ENCODE assay signal across 16 cellular contexts in the genomic region with DNA sequence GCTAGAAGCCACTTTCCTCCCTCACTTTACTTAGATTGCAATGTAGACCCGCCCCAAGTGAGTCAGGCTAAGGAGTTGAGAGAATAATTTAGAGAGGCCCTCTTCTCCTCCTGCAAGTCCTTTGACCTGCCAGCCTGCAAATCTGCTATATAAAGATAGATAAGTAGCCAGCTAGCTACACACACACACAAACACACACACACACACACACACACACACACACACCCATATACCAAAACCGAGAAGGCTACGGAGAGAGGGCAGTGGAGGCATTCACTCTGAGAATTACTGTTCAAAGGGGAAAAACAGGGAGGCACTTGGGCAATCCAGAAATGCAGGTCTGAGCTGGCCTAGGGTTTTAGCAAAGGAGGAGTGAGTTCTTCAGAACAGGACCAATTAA. TPM values are rescaled to one million over a fixed set of nuclear protein-coding genes. Genes with fewer than 3 reads are reported as not detected.
DNase-seq lines count a peak whose midpoint lies in the region; ATAC-seq and TF ChIP-seq lines count a peak whose summit lies in the region.
"Had no signal": no experiment of that assay in that cellular context is flagged by ENCODE, and none has a peak within 500 bp of the region (broad histone marks: within the 10 kb centered on the region; RNA-seq: fewer than 3 reads in every experiment).

No MANE protein-coding gene starts in this region.

- 60 to 70% methylated on average over 1 to 3 of the region's 3 CpGs for WGBS in endodermal cell (ENCODE audit: insufficient coverage in 1 of 2, insufficient read length in 1 of 2), 2 experiments

- H3K27me3 Mint-ChIP-seq in stimulated activated naive CD8-positive, alpha-beta T cell treated with anti-CD3 and anti-CD28 coated beads, Interleukin-15, Interleukin-2, amounts not matched to agents 100 ng/mL and 50 ng/mL, for 24 hours, result peaks cover 18% of the 10 kb centered on the region
- H3K27me3 Mint-ChIP-seq in stimulated activated naive CD8-positive, alpha-beta T cell treated with anti-CD3 and anti-CD28 coated beads, Interleukin-15, amount 100 ng/mL, for 72 hours, result peaks cover 51% of the 10 kb centered on the region
- peaks cover 2% of the 10 kb centered on the region for H3K27me3 Mint-ChIP-seq in endodermal cell (ENCODE audit: insufficient read depth)
- H3K27me3 Mint-ChIP-seq in naive thymus-derived CD8-positive, alpha-beta T cell, result peaks cover 10 to 22% (median 12%) of the 10 kb centered on the region in 5 donors

- no peak for ATAC-seq in stimulated activated naive CD8-positive, alpha-beta T cell treated with anti-CD3 and anti-CD28 coated beads, Interleukin-15, amount 100 ng/mL, for 72 hours
- no peak for ATAC-seq in naive thymus-derived CD8-positive, alpha-beta T cell
- ATAC-seq: left ventricle myocardium superior had no signal

- no peaks in the 10 kb centered on the region for H3K36me3 Mint-ChIP-seq in stimulated activated naive CD8-positive, alpha-beta T cell treated with anti-CD3 and anti-CD28 coated beads, Interleukin-15, Interleukin-2, amounts not matched to agents 100 ng/mL and 50 ng/mL, for 24 hours (ENCODE audit: low read depth)
- peaks cover 2% of the 10 kb centered on the region for H3K36me3 Mint-ChIP-seq in endodermal cell (ENCODE audit: low read depth)
- peaks cover 0 to 4% (median 0%) of the 10 kb centered on the region in 3 donors for H3K36me3 Mint-ChIP-seq in naive thymus-derived CD8-positive, alpha-beta T cell

- POLR2A ChIA-PET in naive thymus-derived CD8-positive, alpha-beta T cell (lab: Charles Lee), result interaction anchor here (1.2 kb wide), 1 partner anchor 45 kb away, joined by 3 read pairs; no protein-coding TSS in a partner anchor

- H3K4me1 Mint-ChIP-seq in stimulated activated naive CD8-positive, alpha-beta T cell treated with anti-CD3 and anti-CD28 coated beads, Interleukin-15, Interleukin-2, amounts not matched to agents 100 ng/mL and 50 ng/mL, for 24 hours (ENCODE audit: low read depth), result peaks cover 7% of the 10 kb centered on the region
- peaks cover 34% of the 10 kb centered on the region for H3K4me1 Mint-ChIP-seq in stimulated activated naive CD8-positive, alpha-beta T cell treated with anti-CD3 and anti-CD28 coated beads, Interleukin-15, amount 100 ng/mL, for 72 hours
- peaks cover 29% of the 10 kb centered on the region for H3K4me1 Mint-ChIP-seq in endodermal cell
- peaks cover 2 to 10% (median 8%) of the 10 kb centered on the region in 4 donors for H3K4me1 Mint-ChIP-seq in naive thymus-derived CD8-positive, alpha-beta T cell

- peak overlapping the region; percentile 6 for H3K27ac Mint-ChIP-seq in stimulated activated naive CD8-positive, alpha-beta T cell treated with anti-CD3 and anti-CD28 coated beads, Interleukin-15, Interleukin-2, amounts not matched to agents 100 ng/mL and 50 ng/mL, for 24 hours
- H3K27ac Mint-ChIP-seq in stimulated activated naive CD8-positive, alpha-beta T cell treated with anti-CD3 and anti-CD28 coated beads, Interleukin-15, amount 100 ng/mL, for 72 hours, result no peak overlapping the region
- H3K27ac Mint-ChIP-seq in endodermal cell, result peak overlapping the region; percentile 42
- H3K27ac Mint-ChIP-seq in naive thymus-derived CD8-positive, alpha-beta T cell, result peak overlapping the region in 1 of 10 donors; percentile 40

- H3K36me3 ChIP-seq in endodermal cell (ENCODE audit: control insufficient read depth, insufficient read depth, low read length), result no peaks in the 10 kb centered on the region

- H3K4me3 Mint-ChIP-seq in stimulated activated naive CD8-positive, alpha-beta T cell treated with anti-CD3 and anti-CD28 coated beads, Interleukin-15, Interleukin-2, amounts not matched to agents 100 ng/mL and 50 ng/mL, for 24 hours, result no peak overlapping the region
- H3K4me3 Mint-ChIP-seq in stimulated activated naive CD8-positive, alpha-beta T cell treated with anti-CD3 and anti-CD28 coated beads, Interleukin-15, amount 100 ng/mL, for 72 hours, result no peak overlapping the region
- H3K4me3 Mint-ChIP-seq in endodermal cell, result peak overlapping the region; percentile 73
- peak overlapping the region in 6 of 10 donors; percentile 9 to 83 (median 28) for H3K4me3 Mint-ChIP-seq in naive thymus-derived CD8-positive, alpha-beta T cell

- H3K9me3 ChIP-seq in endodermal cell (ENCODE audit: control insufficient read depth, low read length), result no peaks in the 10 kb centered on the region

- no peaks in the 10 kb centered on the region for H3K9me3 Mint-ChIP-seq in stimulated activated naive CD8-positive, alpha-beta T cell treated with anti-CD3 and anti-CD28 coated beads, Interleukin-15, Interleukin-2, amounts not matched to agents 100 ng/mL and 50 ng/mL, for 24 hours
- H3K9me3 Mint-ChIP-seq in stimulated activated naive CD8-positive, alpha-beta T cell treated with anti-CD3 and anti-CD28 coated beads, Interleukin-15, amount 100 ng/mL, for 72 hours, result no peaks in the 10 kb centered on the region
- no peaks in the 10 kb centered on the region for H3K9me3 Mint-ChIP-seq in endodermal cell
- no peaks in the 10 kb centered on the region for H3K9me3 Mint-ChIP-seq in naive thymus-derived CD8-positive, alpha-beta T cell

- no peak for DNase-seq in stimulated activated naive CD8-positive, alpha-beta T cell treated with anti-CD3 and anti-CD28 coated beads, Interleukin-15, amount 100 ng/mL, for 72 hours
- peak; percentile 65 for DNase-seq in endodermal cell
- no peak for DNase-seq in naive thymus-derived CD8-positive, alpha-beta T cell
- no peak for DNase-seq in COR-L47 (lab: John Stamatoyannopoulos, UW)
- no peak for DNase-seq in NCI-H2107 treated with DMSO at 0.1 percent for 48 hours (lab: John Stamatoyannopoulos, UW; ENCODE audit: unreplicated experiment)
- DNase-seq in RKO (ENCODE audit: low spot score), result no peak
- DNase-seq in D341Med (ENCODE audit: low spot score), result no peak
- DNase-seq: activated naive CD4-positive, alpha-beta T cell treated with Interleukin-2 at 50 U/mL for 16 hours; caudate nucleus; glutamatergic neuron; Kasumi-1; left ventricle myocardium superior; NCI-H2029 treated with DMSO at 0.1 percent for 48 hours; NK-92 treated with Interleukin-12 subunit alpha and Interleukin-12 subunit beta, amount 100 ng/mL, for 24 hours; occipital lobe had no signal

- no peak overlapping the region for H3K9ac ChIP-seq in endodermal cell (ENCODE audit: extremely low read depth, low read length, poor library complexity, severe bottlenecking)

- no peak for TF ChIP-seq CTCF in endodermal cell (conservative IDR thresholded peaks at IDR 0.05)

- no peak overlapping the region for H3K27ac ChIP-seq in endodermal cell (ENCODE audit: low read depth, low read length)

- H3K4me1 ChIP-seq in endodermal cell (ENCODE audit: control insufficient read depth, insufficient read depth, low read length), result peaks cover 5% of the 10 kb centered on the region

- no peaks in the 10 kb centered on the region for H3K27me3 ChIP-seq in endodermal cell (ENCODE audit: control insufficient read depth, insufficient read depth, low read length, poor library complexity, severe bottlenecking)

- peak overlapping the region; percentile 87 for H3K4me3 ChIP-seq in endodermal cell (ENCODE audit: low read length)

RNA-seq across cellular contexts. Expression of a gene that starts 23.0 kb away (rescaled TPM):
- 10 to 100 TPM; 52.4 to 67.4 TPM for total RNA-seq in endodermal cell
- 16.5 TPM for polyA plus RNA-seq in endodermal cell (2013, experiment 1 of 2)
- polyA plus RNA-seq in endodermal cell (2013, experiment 2 of 2), result 16.2 TPM
- 10 to 100 TPM; 30.9 to 32.5 TPM for total RNA-seq in naive thymus-derived CD8-positive, alpha-beta T cell
- 1 to 10 TPM; 2.3 to 4.9 (median 4.8) TPM for polyA plus RNA-seq in naive thymus-derived CD8-positive, alpha-beta T cell

Comparison
In these comparisons a context has a peak if more than half of its experiments do, and no peak if none do; other contexts are left out.
1. H3K27ac Mint-ChIP-seq: peak in stimulated activated naive CD8-positive, alpha-beta T cell treated with anti-CD3 and anti-CD28 coated beads, Interleukin-15, Interleukin-2, amounts not matched to agents 100 ng/mL and 50 ng/mL, for 24 hours (single experiment) and endodermal cell (single experiment); none in stimulated activated naive CD8-positive, alpha-beta T cell treated with anti-CD3 and anti-CD28 coated beads, Interleukin-15, amount 100 ng/mL, for 72 hours (0 of 2).
2. H3K4me3 Mint-ChIP-seq: peak in endodermal cell (single experiment) and naive thymus-derived CD8-positive, alpha-beta T cell (6 of 10); none in stimulated activated naive CD8-positive, alpha-beta T cell treated with anti-CD3 and anti-CD28 coated beads, Interleukin-15, Interleukin-2, amounts not matched to agents 100 ng/mL and 50 ng/mL, for 24 hours (single experiment) and stimulated activated naive CD8-positive, alpha-beta T cell treated with anti-CD3 and anti-CD28 coated beads, Interleukin-15, amount 100 ng/mL, for 72 hours (0 of 2).